25 cellular contexts compared by ENCODE assay signal in the genomic region with DNA sequence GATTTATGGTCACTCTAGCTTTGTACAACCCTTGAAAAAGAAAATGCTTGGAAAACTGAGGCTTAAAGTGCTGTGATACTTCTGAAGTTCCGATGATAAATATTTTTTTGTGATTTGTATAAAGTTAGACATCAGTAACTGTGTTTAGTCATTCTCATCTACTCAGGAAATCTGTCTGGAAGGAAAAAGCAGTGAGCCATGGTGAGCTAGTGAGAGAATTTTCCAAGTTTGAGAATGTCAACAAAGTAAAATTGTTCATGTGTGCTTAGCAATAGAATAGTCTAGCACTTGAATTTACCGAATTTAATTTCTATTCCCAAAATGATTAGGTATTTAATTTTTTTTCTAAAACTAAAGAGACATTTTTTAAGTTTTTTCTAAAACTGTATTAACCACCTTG. TPM values are rescaled to one million over a fixed set of nuclear protein-coding genes. Genes with fewer than 3 reads are reported as not detected.
A peak's percentile ranks its signal among the peaks of the same experiment; 100 is the strongest.
DNase-seq lines count a peak whose midpoint lies in the region; ATAC-seq, FAIRE-seq and TF ChIP-seq lines count a peak whose summit lies in the region.
"Had no signal": no experiment of that assay in that cellular context is flagged by ENCODE, and none has a peak within 500 bp of the region (broad histone marks: within the 10 kb centered on the region; RNA-seq: fewer than 3 reads in every experiment).

No MANE protein-coding gene starts in this region.

- H3K4ac ChIP-seq in IMR-90 (ENCODE audit: low read depth, low read length) (peak overlapping the region; percentile 79), mesenchymal stem cell (ENCODE audit: low read depth in 1 of 2, low read length in 2 of 2) (no peak overlapping the region)

- no peak overlapping the region for H3K4me3 ChIP-seq in A549
- no peak overlapping the region for H3K4me3 ChIP-seq in IMR-90 (ENCODE audit: insufficient read depth, low read depth, low read length)
- H3K4me3 ChIP-seq in endothelial cell of umbilical vein (replicated peaks in 1 of 3; ENCODE audit: insufficient read depth in 1 of 3, low read depth in 1 of 3, low read length in 3 of 3), result no peak overlapping the region
- no peak overlapping the region for H3K4me3 ChIP-seq in mesenchymal stem cell (ENCODE audit: insufficient read depth in 1 of 2, low read depth in 1 of 2, low read length in 2 of 2)
- H3K4me3 ChIP-seq in CD8-positive, alpha-beta memory T cell (ENCODE audit: low read length), result no peak overlapping the region
- H3K4me3 ChIP-seq: BLaER1 treated with 17β-estradiol and CSF1 and Interleukin-3, amounts not matched to agents 10 nM and 100 nM; GM23338 had no signal

- in situ Hi-C loops in IMR-90 (cut with MboI; ENCODE audit: low sequenced_read_pairs), result no loop called here

- 39% methylated on average over 2 of the region's 2 CpGs for WGBS in A549 (ENCODE audit: missing lambda C conversion rate)
- WGBS in IMR-90 (ENCODE audit: extremely low coverage in 2 of 2, insufficient read length in 1 of 2), 2 experiments, result no CpG with 5 or more reads among the region's 2 CpGs
- 80% methylated on average over 1 of the region's 2 CpGs for WGBS in mesenchymal stem cell

- TF ChIP-seq RAD21 in A549 (conservative IDR thresholded peaks at IDR 0.05 in 1 of 2, IDR thresholded peaks at IDR 0.05 in 1 of 2) (no peak), IMR-90 (IDR thresholded peaks at IDR 0.05; ENCODE audit: low read length) (no peak)

- peak overlapping the region; percentile 19; the same call in 2 of the 3 replicates for H3K4me2 ChIP-seq in A549
- H3K4me2 ChIP-seq in IMR-90 (ENCODE audit: low read depth, low read length), result no peak overlapping the region
- H3K4me2 ChIP-seq in endothelial cell of umbilical vein (ENCODE audit: insufficient read depth, low read length), result no peak overlapping the region
- no peak overlapping the region for H3K4me2 ChIP-seq in mesenchymal stem cell (ENCODE audit: low read length, poor library complexity, severe bottlenecking)
- H3K4me2 ChIP-seq: BLaER1 treated with 17β-estradiol and CSF1 and Interleukin-3, amounts not matched to agents 10 nM and 100 nM; GM23338 had no signal

- H4K5ac ChIP-seq in IMR-90 (ENCODE audit: low read depth, low read length), result peak overlapping the region; percentile 86; the same call in 1 of the 2 replicates

- ATAC-seq in A549 (no peak), IMR-90 (ENCODE audit: low read depth) (no peak)
- ATAC-seq: GM23338, HCT116 had no signal

- TF ChIP-seq EP300 in A549 (IDR thresholded peaks at IDR 0.05), result no peak

- H3K79me1 ChIP-seq in IMR-90 (ENCODE audit: low read depth in 1 of 2, low read length in 2 of 2) (peaks cover 0 to 7% of the 10 kb centered on the region in 2 experiments; a peak in 1 of 4 replicates), mesenchymal stem cell (replicated peaks; ENCODE audit: low read length, poor library complexity, severe bottlenecking) (no peaks in the 10 kb centered on the region)

- H2BK5ac ChIP-seq in IMR-90 (ENCODE audit: low read depth, low read length, poor library complexity, severe bottlenecking) (peak overlapping the region; percentile 98), mesenchymal stem cell (ENCODE audit: low read depth, low read length, poor library complexity, severe bottlenecking) (no peak overlapping the region)

- no TSS peak for BruUV-seq in IMR-90 (replicated peaks; lab: Mats Ljungman, UMichigan)
- BruUV-seq in endothelial cell of umbilical vein (replicated peaks; lab: Mats Ljungman, UMichigan), result no TSS peak

- H3K9me1 ChIP-seq in IMR-90 (ENCODE audit: insufficient read depth, low read length), result peaks cover 7% of the 10 kb centered on the region
- H3K9me1 ChIP-seq in endothelial cell of umbilical vein (replicated peaks; ENCODE audit: control insufficient read depth, extremely low read depth, insufficient read depth, low read length), result no peaks in the 10 kb centered on the region

- H2BK20ac ChIP-seq in IMR-90 (ENCODE audit: low read depth, low read length), result peak overlapping the region; percentile 92

- no peaks in the 10 kb centered on the region for H3K36me3 Mint-ChIP-seq in CD8-positive, alpha-beta memory T cell
- H3K36me3 Mint-ChIP-seq: CD14-positive monocyte had no signal

- TF ChIP-seq CTCF in A549 (IDR thresholded peaks at IDR 0.05), result no peak
- TF ChIP-seq CTCF in IMR-90 (conservative IDR thresholded peaks at IDR 0.05; ENCODE audit: low read depth, low read length), result no peak
- no peak for TF ChIP-seq CTCF in endothelial cell of umbilical vein (IDR thresholded peaks at IDR 0.05; ENCODE audit: extremely low read depth in 1 of 2, insufficient read depth in 1 of 2, low read depth in 1 of 2, low read length in 2 of 2)

- intact Hi-C loops in IMR-90 (cut with micrococcal nuclease), result no loop called here
- intact Hi-C loops in endothelial cell of umbilical vein (cut with micrococcal nuclease), result no loop called here

- H3K9ac ChIP-seq in IMR-90 (ENCODE audit: low read depth, low read length), result no peak overlapping the region
- no peak overlapping the region for H3K9ac ChIP-seq in endothelial cell of umbilical vein (replicated peaks; ENCODE audit: extremely low read depth, insufficient read depth, low read length)
- no peak overlapping the region for H3K9ac ChIP-seq in mesenchymal stem cell (ENCODE audit: low read length)
- H3K9ac ChIP-seq: BLaER1 treated with 17β-estradiol and CSF1 and Interleukin-3, amounts not matched to agents 10 nM and 100 nM had no signal

- H3K14ac ChIP-seq in IMR-90 (replicated peaks; ENCODE audit: low read depth, low read length), result peak overlapping the region; percentile 64
- no peak overlapping the region for H3K14ac ChIP-seq in mesenchymal stem cell (ENCODE audit: low read length in 2 of 2)

- no peak overlapping the region for H3K27ac ChIP-seq in A549
- peak overlapping the region; percentile 56 for H3K27ac ChIP-seq in IMR-90 (ENCODE audit: insufficient read depth, low read length)
- no peak overlapping the region for H3K27ac ChIP-seq in endothelial cell of umbilical vein (ENCODE audit: insufficient read depth, low read depth, low read length)
- peak overlapping the region; percentile 55 for H3K27ac ChIP-seq in mesenchymal stem cell (ENCODE audit: low read length, poor library complexity, severe bottlenecking)
- H3K27ac ChIP-seq in CD8-positive, alpha-beta memory T cell (ENCODE audit: low read depth, low read length), result no peak overlapping the region
- H3K27ac ChIP-seq: 22Rv1; BLaER1 treated with 17β-estradiol and CSF1 and Interleukin-3, amounts not matched to agents 10 nM and 100 nM had no signal

- TF ChIP-seq POLR2A in A549 (IDR thresholded peaks at IDR 0.05; ENCODE audit: low read length), result no peak
- TF ChIP-seq POLR2A in IMR-90 (IDR thresholded peaks at IDR 0.05; ENCODE audit: low read depth, low read length), result no peak
- TF ChIP-seq POLR2A in endothelial cell of umbilical vein (IDR thresholded peaks at IDR 0.05; ENCODE audit: low read depth, low read length), result no peak

- H3K36me3 ChIP-seq in IMR-90 (ENCODE audit: control insufficient read depth, insufficient read depth, low read length), result no peaks in the 10 kb centered on the region
- no peaks in the 10 kb centered on the region for H3K36me3 ChIP-seq in endothelial cell of umbilical vein (ENCODE audit: control insufficient read depth in 2 of 2, extremely low read depth in 1 of 2, insufficient read depth in 2 of 2, low read length in 2 of 2)
- no peaks in the 10 kb centered on the region for H3K36me3 ChIP-seq in mesenchymal stem cell (ENCODE audit: control insufficient read depth in 1 of 2, insufficient read depth in 2 of 2, low read depth in 1 of 2, low read length in 2 of 2)
- H3K36me3 ChIP-seq in CD8-positive, alpha-beta memory T cell (ENCODE audit: insufficient read depth, low read length), result no peaks in the 10 kb centered on the region
- H3K36me3 ChIP-seq: BE2C; BLaER1 treated with 17β-estradiol and CSF1 and Interleukin-3, amounts not matched to agents 10 nM and 100 nM had no signal

- no peaks in the 10 kb centered on the region for H3K9me3 ChIP-seq in A549
- H3K9me3 ChIP-seq in IMR-90 (ENCODE audit: control insufficient read depth, insufficient read depth, low read length), result no peaks in the 10 kb centered on the region; the same call in 1 of the 2 replicates
- no peaks in the 10 kb centered on the region for H3K9me3 ChIP-seq in endothelial cell of umbilical vein (replicated peaks; ENCODE audit: control insufficient read depth, insufficient read depth, low read length)
- H3K9me3 ChIP-seq in mesenchymal stem cell (ENCODE audit: control insufficient read depth, low read length), result peaks cover 3% of the 10 kb centered on the region
- no peaks in the 10 kb centered on the region for H3K9me3 ChIP-seq in CD8-positive, alpha-beta memory T cell (ENCODE audit: low read length)
- H3K9me3 ChIP-seq: BE2C; BLaER1 treated with 17β-estradiol and CSF1 and Interleukin-3, amounts not matched to agents 10 nM and 100 nM had no signal

- H4K8ac ChIP-seq in IMR-90 (ENCODE audit: low read depth in 2 of 2, low read length in 2 of 2), result peak overlapping the region; percentile 52 to 56; a peak in 3 of 4 replicates
- H4K8ac ChIP-seq in mesenchymal stem cell (ENCODE audit: low read length), result no peak overlapping the region

- peak overlapping the region; percentile 79; the same call in 1 of the 2 replicates for H3K18ac ChIP-seq in IMR-90 (ENCODE audit: low read depth, low read length)
- no peak overlapping the region for H3K18ac ChIP-seq in mesenchymal stem cell (ENCODE audit: low read depth in 1 of 2, low read length in 2 of 2)

- no peak overlapping the region for H3K4me3 Mint-ChIP-seq in CD8-positive, alpha-beta memory T cell
- H3K4me3 Mint-ChIP-seq: CD14-positive monocyte; CD4-positive, alpha-beta T cell; GM23338; H9 had no signal

- no peak overlapping the region for H2AK9ac ChIP-seq in IMR-90 (replicated peaks; ENCODE audit: low read depth, low read length, poor library complexity)

- H2AK5ac ChIP-seq in IMR-90 (ENCODE audit: low read depth, low read length), result peak overlapping the region; percentile 82; the same call in 1 of the 2 replicates
- no peak overlapping the region for H2AK5ac ChIP-seq in mesenchymal stem cell (ENCODE audit: low read length, severe bottlenecking)

- H2BK12ac ChIP-seq in mesenchymal stem cell (ENCODE audit: low read length in 2 of 2), result no peak overlapping the region

- H4K91ac ChIP-seq in IMR-90 (ENCODE audit: insufficient read depth, low read depth, low read length) (peak overlapping the region; percentile 82), mesenchymal stem cell (ENCODE audit: low read length) (no peak overlapping the region)

- dilution Hi-C loops in IMR-90 (cut with HindIII; ENCODE audit: low sequenced_read_pairs, unreplicated experiment), result no loop called here
- dilution Hi-C loops in endothelial cell of umbilical vein (cut with MboI; ENCODE audit: extremely low pct_ligation_motif_present, low sequenced_read_pairs), result no loop called here

- H2BK120ac ChIP-seq in IMR-90 (ENCODE audit: low read depth, low read length), result peak overlapping the region; percentile 97
- no peak overlapping the region for H2BK120ac ChIP-seq in mesenchymal stem cell (ENCODE audit: low read depth, low read length)

- FAIRE-seq in A549 (lab: Jason Lieb, UNC) (peak; percentile 13), endothelial cell of umbilical vein (lab: Jason Lieb, UNC) (peak; percentile 12)
- FAIRE-seq: A204.1, G401.6, GM12891, GM18507 had no signal

- H2AFZ ChIP-seq in IMR-90 (replicated peaks; ENCODE audit: low read length, poor library complexity), result no peak overlapping the region
- no peak overlapping the region for H2AFZ ChIP-seq in endothelial cell of umbilical vein (ENCODE audit: low read depth, low read length)
- H2AFZ ChIP-seq in mesenchymal stem cell (ENCODE audit: low read depth, low read length), result no peak overlapping the region
- H2AFZ ChIP-seq: GM23338 had no signal

- POLR2A ChIA-PET in A549 (lab: Yijun Ruan, JAX) (no interaction called here), IMR-90 (lab: Charles Lee; ENCODE audit: unreplicated experiment) (interaction anchor here (1.8 kb wide), 1 partner anchor 42 kb away, joined by 7 read pairs; a partner anchor contains a TSS), endothelial cell of umbilical vein (lab: Charles Lee) (no interaction called here)
- POLR2A ChIA-PET in CD8-positive, alpha-beta memory T cell (lab: Charles Lee), result no interaction called here

- H3K4me1 ChIP-seq in A549, result peaks cover 11% of the 10 kb centered on the region; the same call in 2 of the 3 replicates
- peaks cover 13% of the 10 kb centered on the region for H3K4me1 ChIP-seq in IMR-90 (ENCODE audit: control insufficient read depth, insufficient read depth, low read length)
- no peaks in the 10 kb centered on the region for H3K4me1 ChIP-seq in endothelial cell of umbilical vein (ENCODE audit: control insufficient read depth, extremely low read depth, insufficient read depth, low read length)
- peaks cover 3% of the 10 kb centered on the region for H3K4me1 ChIP-seq in mesenchymal stem cell (ENCODE audit: control insufficient read depth, insufficient read depth, low read depth, low read length)
- no peaks in the 10 kb centered on the region for H3K4me1 ChIP-seq in CD8-positive, alpha-beta memory T cell (ENCODE audit: insufficient read depth, low read length)
- H3K4me1 ChIP-seq: BE2C; BLaER1 treated with 17β-estradiol and CSF1 and Interleukin-3, amounts not matched to agents 10 nM and 100 nM had no signal

- H3K23ac ChIP-seq in IMR-90 (ENCODE audit: low read depth, low read length) (peak overlapping the region; percentile 43; the same call in 1 of the 2 replicates), mesenchymal stem cell (ENCODE audit: low read length in 2 of 2) (no peak overlapping the region)

- peak overlapping the region; percentile 47; the same call in 1 of the 2 replicates for H3K56ac ChIP-seq in IMR-90 (ENCODE audit: extremely low read depth, insufficient read depth, low read length)

- H3K4me1 Mint-ChIP-seq in CD8-positive, alpha-beta memory T cell, result no peaks in the 10 kb centered on the region
- H3K4me1 Mint-ChIP-seq: CD14-positive monocyte had no signal

- H2BK15ac ChIP-seq in IMR-90 (ENCODE audit: low read depth, low read length), result peak overlapping the region; percentile 34; the same call in 2 of the 3 replicates
- H2BK15ac ChIP-seq in mesenchymal stem cell (ENCODE audit: low read depth, poor library complexity, severe bottlenecking), result no peak overlapping the region

- H3K27me3 ChIP-seq in IMR-90 (ENCODE audit: control insufficient read depth, insufficient read depth, low read length), result no peaks in the 10 kb centered on the region
- H3K27me3 ChIP-seq in endothelial cell of umbilical vein (ENCODE audit: control insufficient read depth in 2 of 2, insufficient read depth in 2 of 2, low read length in 2 of 2), result no peaks in the 10 kb centered on the region
- no peaks in the 10 kb centered on the region for H3K27me3 ChIP-seq in mesenchymal stem cell (ENCODE audit: control insufficient read depth in 1 of 2, insufficient read depth in 1 of 2, low read length in 2 of 2)
- no peaks in the 10 kb centered on the region for H3K27me3 ChIP-seq in CD8-positive, alpha-beta memory T cell (ENCODE audit: insufficient read depth, low read length, poor library complexity, severe bottlenecking)
- H3K27me3 ChIP-seq: BE2C; BLaER1 treated with 17β-estradiol and CSF1 and Interleukin-3, amounts not matched to agents 10 nM and 100 nM had no signal

- H3K27me3 Mint-ChIP-seq in CD8-positive, alpha-beta memory T cell, result no peaks in the 10 kb centered on the region
- H3K27me3 Mint-ChIP-seq: CD4-positive, alpha-beta T cell had no signal

- CTCF ChIA-PET in A549 (lab: Yijun Ruan, JAX) (interaction anchor here (0.6 to 1.3 kb wide), 2 partner anchors 15 to 1168 kb away, joined by 3 read pairs; no protein-coding TSS in a partner anchor), IMR-90 (lab: Yijun Ruan, JAX) (interaction anchor here (0.6 kb wide), 1 partner anchor 10 kb away, joined by 3 read pairs; no protein-coding TSS in a partner anchor), endothelial cell of umbilical vein (lab: Charles Lee) (interaction anchor here (2.1 kb wide), 1 partner anchor 174 kb away, joined by 7 read pairs; no protein-coding TSS in a partner anchor)
- CTCF ChIA-PET in CD8-positive, alpha-beta memory T cell (lab: Charles Lee), result no interaction called here

- H4K20me1 ChIP-seq in IMR-90 (ENCODE audit: insufficient read depth, low read length) (no peaks in the 10 kb centered on the region), endothelial cell of umbilical vein (replicated peaks; ENCODE audit: control insufficient read depth, extremely low read depth, insufficient read depth, low read length) (no peaks in the 10 kb centered on the region)
- H4K20me1 ChIP-seq: BLaER1 treated with 17β-estradiol and CSF1 and Interleukin-3, amounts not matched to agents 10 nM and 100 nM had no signal

- H3K79me2 ChIP-seq in endothelial cell of umbilical vein (ENCODE audit: control insufficient read depth, insufficient read depth, low read length), result no peaks in the 10 kb centered on the region

- DNase-seq in A549 (ENCODE audit: low read depth in 1 of 2, low spot score in 1 of 2) (no peak), IMR-90 (peak; percentile 52), endothelial cell of umbilical vein (ENCODE audit: low read depth, low spot score) (peak; percentile 35), mesenchymal stem cell (peak; percentile 36), glomerular visceral epithelial cell (ENCODE audit: extremely low spot score) (no peak), NCI-H510A (lab: John Stamatoyannopoulos, UW) (no peak)
- DNase-seq in stimulated activated CD4-positive, alpha-beta T cell treated with anti-CD3 and anti-CD28 coated beads, Interleukin-2, amount 100 ng/mL, for 24 hours, result no peak
- DNase-seq in CD8-positive, alpha-beta memory T cell, result no peak
- DNase-seq: ACHN; AML-193; BE2C; CD4-positive, alpha-beta T cell; COR-L47; DMS153; DND-41; H9 had no signal

- H3K9me3 Mint-ChIP-seq in CD8-positive, alpha-beta memory T cell, result peaks cover 0 to 12% (median 5%) of the 10 kb centered on the region in 5 donors
- H3K9me3 Mint-ChIP-seq: GM23338, H9 had no signal

- H3K27ac Mint-ChIP-seq in CD8-positive, alpha-beta memory T cell, result no peak overlapping the region
- H3K27ac Mint-ChIP-seq: CD14-positive monocyte; CD4-positive, alpha-beta T cell; GM23338; H9 had no signal

RNA-seq across cellular contexts. Expression of a gene that starts 41.3 kb away (rescaled TPM):
- 24.0 and 32.1 TPM in 2 replicates for polyA plus RNA-seq in A549 (2011; rRNA removed)
- 6.6 and 7.5 TPM in 2 replicates for polyA plus RNA-seq in A549 (2012; cell fraction: cytosol; rRNA removed)
- 9.0 and 12.0 TPM in 2 replicates for polyA plus RNA-seq in A549 (2012; cell fraction: nucleus; rRNA removed)
- 17.1 to 21.4 TPM (median 21.2 TPM) in 3 replicates for polyA plus RNA-seq in A549 (2017; fragmentation: RNase III; extraction: RNeasy Plus Mini Kit Qiagen cat#74134 plus additional on column Dnase treatment)
- polyA minus RNA-seq in A549 (2011; rRNA and poly(A)+ RNA removed), result 21.0 and 23.4 TPM in 2 replicates
- 24.0 and 28.3 TPM in 2 replicates for total RNA-seq in IMR-90 (2012; rRNA removed)
- 9.1 and 12.5 TPM in 2 replicates for polyA plus RNA-seq in IMR-90 (2012; rRNA removed)
- 1.9 and 2.7 TPM in 2 replicates for polyA plus RNA-seq in IMR-90 (2012; cell fraction: cytosol; rRNA removed)
- 3.8 and 32.9 TPM in 2 replicates for polyA plus RNA-seq in IMR-90 (2012; cell fraction: nucleus; rRNA removed; ENCODE audit: low replicate concordance)
- total RNA-seq in endothelial cell of umbilical vein, result 1.6 and 1.7 TPM in 2 replicates
- polyA plus RNA-seq in endothelial cell of umbilical vein, result 0.37 and 0.38 TPM in 2 replicates
- polyA plus RNA-seq in endothelial cell of umbilical vein (2011; cell fraction: cytosol; rRNA removed), result 0.34 and 0.75 TPM in 2 replicates
- 4.4 and 4.5 TPM in 2 replicates for polyA plus RNA-seq in endothelial cell of umbilical vein (2011; cell fraction: nucleus; rRNA removed)
- polyA plus RNA-seq in endothelial cell of umbilical vein (2012), result 0.76 and 1.0 TPM in 2 replicates
- 3.4 and 3.5 TPM in 2 replicates for polyA minus RNA-seq in endothelial cell of umbilical vein
- not detected for polyA minus RNA-seq in endothelial cell of umbilical vein (2011; cell fraction: cytosol; rRNA and poly(A)+ RNA removed)
- 6.2 and 6.9 TPM in 2 replicates for polyA minus RNA-seq in endothelial cell of umbilical vein (2011; cell fraction: nucleus; rRNA and poly(A)+ RNA removed)
- 3.5 TPM for polyA plus RNA-seq in mesenchymal stem cell (2013, experiment 1 of 2)
- polyA plus RNA-seq in mesenchymal stem cell (2013, experiment 2 of 2), result 3.8 TPM
- not detected for total RNA-seq in CD8-positive, alpha-beta memory T cell
- polyA plus RNA-seq in CD8-positive, alpha-beta memory T cell, result not detected
- polyA plus RNA-seq: CD14-positive monocyte had no signal

Comparison
In these comparisons a context has a peak if more than half of its experiments do, and no peak if none do; other contexts are left out.
1. DNase-seq: peak in IMR-90 (single experiment), endothelial cell of umbilical vein (single experiment) and mesenchymal stem cell (single experiment); none in A549 (0 of 2), stimulated activated CD4-positive, alpha-beta T cell treated with anti-CD3 and anti-CD28 coated beads, Interleukin-2, amount 100 ng/mL, for 24 hours (0 of 2), glomerular visceral epithelial cell (single experiment), CD8-positive, alpha-beta memory T cell (0 of 5) and NCI-H510A (single experiment).
2. H3K27ac ChIP-seq: peak in IMR-90 (single experiment) and mesenchymal stem cell (single experiment); none in A549 (0 of 2), endothelial cell of umbilical vein (single experiment) and CD8-positive, alpha-beta memory T cell (single experiment).